In genomic region chr1:212700892-212701819, GRCh38 we compare ENCODE assay signal across 8 cellular contexts. TPM values are rescaled to one million over a fixed set of nuclear protein-coding genes. Genes with fewer than 3 reads are reported as not detected.
DNase-seq lines count a peak whose midpoint lies in the region; ATAC-seq and TF ChIP-seq lines count a peak whose summit lies in the region.

No MANE protein-coding gene starts in this region.

- H3K9me3 ChIP-seq in right lobe of liver: no peaks in the 10 kb centered on the region

- peak overlapping the region; percentile 92 for H3K4me3 Mint-ChIP-seq in dendritic cell treated with granulocyte-macrophage colony-stimulating factor and Interleukin-4, amounts not matched to agents 40 ng/mL and 50 ng/mL, for 4 days

- DNase-seq in G401 (ENCODE audit: low spot score) (peak; percentile 30), T-helper 2 cell (peak in 3 of 5 experiments; percentile 7 to 76 (median 21)), right lobe of liver (peak in 2 of 3 donors; percentile 56 to 62), GM19238 (ENCODE audit: insufficient read length, low spot score) (no peak)
- peak; percentile 67 for DNase-seq in stimulated activated CD8-positive, alpha-beta memory T cell treated with anti-CD3 and anti-CD28 coated beads, Interleukin-4, amount 100 ng/mL, for 48 hours

- H3K4me3 ChIP-seq in right lobe of liver: peak overlapping the region; percentile 48 to 50 (median 49)

- H3K36me3 Mint-ChIP-seq in dendritic cell treated with granulocyte-macrophage colony-stimulating factor and Interleukin-4, amounts not matched to agents 40 ng/mL and 50 ng/mL, for 4 days (ENCODE audit: low read depth): peaks cover 14% of the 10 kb centered on the region

- peaks cover 13% of the 10 kb centered on the region for H3K27me3 Mint-ChIP-seq in dendritic cell treated with granulocyte-macrophage colony-stimulating factor and Interleukin-4, amounts not matched to agents 40 ng/mL and 50 ng/mL, for 4 days

- TF ChIP-seq POLR2A in right lobe of liver (IDR thresholded peaks at IDR 0.05): no peak

- ATAC-seq in HG02798 (IDR thresholded peaks at IDR 0.05; ENCODE audit: poor library complexity, unreplicated experiment) (peak; percentile 30), right lobe of liver (peak; percentile 64 to 71 (median 66)), HG02610 (IDR thresholded peaks at IDR 0.05; ENCODE audit: unreplicated experiment) (no peak)

- intact Hi-C loops in dendritic cell treated with granulocyte-macrophage colony-stimulating factor and Interleukin-4, amounts not matched to agents 40 ng/mL and 50 ng/mL, for 4 days (cut with micrococcal nuclease): loop anchor here (1.0 kb wide), 1 partner anchor 34 kb away; no protein-coding TSS in a partner anchor
- intact Hi-C loops in right lobe of liver (cut with DNase I): no loop called here

- H3K27me3 ChIP-seq in right lobe of liver: peaks cover 0 to 12% of the 10 kb centered on the region in 2 donors

- H3K9me3 Mint-ChIP-seq in dendritic cell treated with granulocyte-macrophage colony-stimulating factor and Interleukin-4, amounts not matched to agents 40 ng/mL and 50 ng/mL, for 4 days: no peaks in the 10 kb centered on the region

- peak overlapping the region in 1 of 3 donors; percentile 57 for H3K27ac ChIP-seq in right lobe of liver

- in situ Hi-C loops in G401 (cut with HindIII; ENCODE audit: low sequenced_read_pairs): no loop called here

- TF ChIP-seq CTCF in right lobe of liver (IDR thresholded peaks at IDR 0.05): peak in 2 of 4 donors; percentile 9

- peaks cover 0 to 22% (median 6%) of the 10 kb centered on the region in 4 donors for H3K4me1 ChIP-seq in right lobe of liver

- no peaks in the 10 kb centered on the region for H3K36me3 ChIP-seq in right lobe of liver

- peak overlapping the region; percentile 90 for H3K27ac Mint-ChIP-seq in dendritic cell treated with granulocyte-macrophage colony-stimulating factor and Interleukin-4, amounts not matched to agents 40 ng/mL and 50 ng/mL, for 4 days

- 13% methylated on average over 14 of the region's 27 CpGs for WGBS in right lobe of liver (ENCODE audit: insufficient coverage, low coverage, low lambda C conversion rate, missing lambda C conversion rate)

- peaks cover 37% of the 10 kb centered on the region for H3K4me1 Mint-ChIP-seq in dendritic cell treated with granulocyte-macrophage colony-stimulating factor and Interleukin-4, amounts not matched to agents 40 ng/mL and 50 ng/mL, for 4 days (ENCODE audit: low read depth)

RNA-seq across cellular contexts. Expression of gene BATF3, which starts 1.5 kb away (rescaled TPM):
- 7.7 and 10.2 TPM in 2 replicates for total RNA-seq in G401 (2014; rRNA removed; shearing (Covaris generic))
- 1 to 10 TPM in 2 of 6 experiments, under 1 TPM in 1, not detected in 3; 0.68 to 2.7 (median 1.2) TPM for total RNA-seq in right lobe of liver
